12 cellular contexts compared by ENCODE assay signal in the genomic region with DNA sequence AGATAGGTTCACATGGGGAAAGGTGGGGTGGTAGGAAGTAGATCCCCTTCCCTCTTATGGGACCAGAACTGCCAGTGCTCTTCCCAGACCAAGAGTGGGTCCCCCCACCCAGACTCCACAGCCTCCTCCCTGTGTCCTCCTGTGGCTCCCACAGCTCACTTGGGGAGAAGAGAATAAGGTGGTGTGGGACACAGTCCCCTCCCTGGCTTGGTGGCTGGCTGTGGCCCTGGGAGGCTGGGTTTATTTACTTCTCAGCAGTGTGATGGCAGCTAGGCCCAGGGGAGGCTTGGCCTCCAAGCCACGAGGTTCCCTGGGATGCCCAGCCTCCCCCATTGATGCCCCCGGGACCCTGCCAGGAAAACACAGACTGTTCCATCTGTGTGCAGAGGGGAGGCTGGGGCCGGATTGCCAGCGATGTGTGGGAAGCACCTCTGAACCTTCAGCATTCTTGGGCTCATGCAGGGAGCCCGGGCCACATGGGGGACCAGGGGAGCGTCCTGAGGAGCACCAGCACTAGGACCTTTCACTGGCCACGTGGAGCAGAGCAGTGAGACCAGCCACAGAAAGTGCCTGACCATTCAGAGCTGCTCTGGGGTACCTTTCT. TPM values are rescaled to one million over a fixed set of nuclear protein-coding genes. Genes with fewer than 3 reads are reported as not detected.
DNase-seq lines count a peak whose midpoint lies in the region; ATAC-seq and TF ChIP-seq lines count a peak whose summit lies in the region.
"Had no signal": no experiment of that assay in that cellular context is flagged by ENCODE, and none has a peak within 500 bp of the region (broad histone marks: within the 10 kb centered on the region; RNA-seq: fewer than 3 reads in every experiment).

No MANE protein-coding gene starts in this region.

- H3K79me2 ChIP-seq in OCI-LY3 (ENCODE audit: low read length), result peaks cover 28% of the 10 kb centered on the region

- no peak for DNase-seq in CD8-positive, alpha-beta memory T cell
- DNase-seq in colonic mucosa (no peak), posterior vena cava (ENCODE audit: low spot score) (peak; percentile 23), NCI-H748 (lab: John Stamatoyannopoulos, UW; ENCODE audit: unreplicated experiment) (no peak)
- DNase-seq: activated CD8-positive, alpha-beta memory T cell treated with anti-CD3 and anti-CD28 coated beads, Interleukin-2, amount 50 U/mL, for 48 hours; cerebellar nuclear complex; gastrocnemius medialis had no signal

- no peak for ATAC-seq in GM21367 (IDR thresholded peaks at IDR 0.05; ENCODE audit: unreplicated experiment)
- no peak for ATAC-seq in HG03460 (IDR thresholded peaks at IDR 0.05; ENCODE audit: unreplicated experiment)
- ATAC-seq: gastrocnemius medialis, sciatic nerve had no signal

- intact Hi-C loops in colonic mucosa (cut with DNase I), result no loop called here
- intact Hi-C loops in posterior vena cava (cut with DNase I), result no loop called here

- no peaks in the 10 kb centered on the region for H3K9me3 Mint-ChIP-seq in CD8-positive, alpha-beta memory T cell

- peaks cover 9% of the 10 kb centered on the region; the same call in 1 of the 2 replicates for H4K20me1 ChIP-seq in OCI-LY3 (ENCODE audit: insufficient read depth, low read length)

- peaks cover 45% of the 10 kb centered on the region for H3K4me1 ChIP-seq in CD8-positive, alpha-beta memory T cell (ENCODE audit: insufficient read depth, low read length)
- H3K4me1 ChIP-seq in OCI-LY3 (ENCODE audit: low read length), result peaks cover 44% of the 10 kb centered on the region
- peaks cover 11% of the 10 kb centered on the region for H3K4me1 ChIP-seq in colonic mucosa

- H3K9ac ChIP-seq in OCI-LY3 (ENCODE audit: low read length) (peak overlapping the region; percentile 22; the same call in 1 of the 2 replicates), colonic mucosa (ENCODE audit: low read depth in 2 of 2, low read length in 2 of 2) (peak overlapping the region; percentile 21 to 24)

- TF ChIP-seq CTCF in OCI-LY3 (IDR thresholded peaks at IDR 0.05; ENCODE audit: low read depth, low read length), result no peak
- TF ChIP-seq CTCF in colonic mucosa (IDR thresholded peaks at IDR 0.05), result no peak

- H3K4me3 ChIP-seq in CD8-positive, alpha-beta memory T cell (ENCODE audit: low read length), result no peak overlapping the region
- peak overlapping the region; percentile 93; the same call in 1 of the 2 replicates for H3K4me3 ChIP-seq in OCI-LY3 (ENCODE audit: low read length)
- H3K4me3 ChIP-seq in colonic mucosa, result no peak overlapping the region
- H3K4me3 ChIP-seq: lung had no signal

- CTCF ChIA-PET in CD8-positive, alpha-beta memory T cell (lab: Charles Lee), result interaction anchor here (2.6 to 12.3 kb wide), 2 partner anchors 9 to 19 kb away, joined by 16 to 131 read pairs; no protein-coding TSS in a partner anchor

- H3K27ac ChIP-seq in CD8-positive, alpha-beta memory T cell (ENCODE audit: low read depth, low read length), result no peak overlapping the region
- H3K27ac ChIP-seq in OCI-LY3 (ENCODE audit: low read length) (peak overlapping the region; percentile 7; the same call in 1 of the 2 replicates), colonic mucosa (no peak overlapping the region)

- no peak overlapping the region for H2AFZ ChIP-seq in OCI-LY3 (ENCODE audit: low read depth, low read length)

- POLR2A ChIA-PET in CD8-positive, alpha-beta memory T cell (lab: Charles Lee), result interaction anchor here (0.6 kb wide), 1 partner anchor 644 kb away, joined by 6 read pairs; no protein-coding TSS in a partner anchor

- peaks cover 0 to 15% (median 2%) of the 10 kb centered on the region in 3 donors for H3K36me3 Mint-ChIP-seq in CD8-positive, alpha-beta memory T cell

- H3K4me3 Mint-ChIP-seq in CD8-positive, alpha-beta memory T cell, result peak overlapping the region; percentile 60 to 90 (median 82)

- peaks cover 36 to 56% (median 55%) of the 10 kb centered on the region in 3 donors for H3K4me1 Mint-ChIP-seq in CD8-positive, alpha-beta memory T cell

- peak overlapping the region; percentile 59 to 94 (median 86) for H3K27ac Mint-ChIP-seq in CD8-positive, alpha-beta memory T cell

- H3K27me3 ChIP-seq in CD8-positive, alpha-beta memory T cell (ENCODE audit: insufficient read depth, low read length, poor library complexity, severe bottlenecking), result no peaks in the 10 kb centered on the region
- H3K27me3 ChIP-seq in OCI-LY3 (ENCODE audit: low read depth, low read length) (0 out of 2 replicates have a peak, but pooled peaks cover 4% of the 10 kb centered on the region), colonic mucosa (no peaks in the 10 kb centered on the region)

- peak overlapping the region; percentile 71 for H3K4me2 ChIP-seq in OCI-LY3 (ENCODE audit: low read length)

- no peaks in the 10 kb centered on the region for H3K9me3 ChIP-seq in CD8-positive, alpha-beta memory T cell (ENCODE audit: low read length)
- H3K9me3 ChIP-seq in OCI-LY3 (ENCODE audit: insufficient read depth, low read length), result no peaks in the 10 kb centered on the region
- no peaks in the 10 kb centered on the region for H3K9me3 ChIP-seq in colonic mucosa
- H3K9me3 ChIP-seq: gastrocnemius medialis had no signal

- no peaks in the 10 kb centered on the region for H3K36me3 ChIP-seq in CD8-positive, alpha-beta memory T cell (ENCODE audit: insufficient read depth, low read length)
- H3K36me3 ChIP-seq in OCI-LY3 (replicated peaks; ENCODE audit: low read depth, low read length) (peaks cover 3% of the 10 kb centered on the region), colonic mucosa (no peaks in the 10 kb centered on the region)
- H3K36me3 ChIP-seq: gastrocnemius medialis had no signal

- H3K27me3 Mint-ChIP-seq in CD8-positive, alpha-beta memory T cell, result no peaks in the 10 kb centered on the region

RNA-seq across cellular contexts. Expression of a gene that starts 2.7 kb away (rescaled TPM):
- total RNA-seq in CD8-positive, alpha-beta memory T cell, result 10 to 100 TPM; 69.1 to 70.4 TPM
- polyA plus RNA-seq in CD8-positive, alpha-beta memory T cell, result 48.3 TPM
- total RNA-seq in colonic mucosa (10 to 100 TPM; 37.5 to 50.0 TPM), posterior vena cava (10 to 100 TPM; 44.7 to 49.4 TPM)

RNA-seq across cellular contexts. Expression of a gene that starts 45.6 kb away (rescaled TPM):
- under 1 TPM; 0.22 to 0.35 TPM for total RNA-seq in CD8-positive, alpha-beta memory T cell
- 0.09 TPM for polyA plus RNA-seq in CD8-positive, alpha-beta memory T cell
- total RNA-seq in colonic mucosa (under 1 TPM in 1 of 2 donors, not detected in 1; 0.24 TPM), posterior vena cava (1 to 10 TPM in 1 of 2 donors, under 1 TPM in 1; 0.43 to 1.2 TPM)

RNA-seq across cellular contexts. Expression of a gene that starts 48.6 kb away (rescaled TPM):
- 10 to 100 TPM; 16.7 to 17.5 TPM for total RNA-seq in CD8-positive, alpha-beta memory T cell
- polyA plus RNA-seq in CD8-positive, alpha-beta memory T cell, result 2.5 TPM
- 10 to 100 TPM; 12.1 to 31.4 TPM for total RNA-seq in colonic mucosa
- total RNA-seq in posterior vena cava, result 10 to 100 TPM; 12.8 to 18.1 TPM
